ENCODE assay signal across 8 cellular contexts in genomic region chr19:1249990-1250298, GRCh38. TPM values are rescaled to one million over a fixed set of nuclear protein-coding genes. Genes with fewer than 3 reads are reported as not detected.
DNase-seq lines count a peak whose midpoint lies in the region; ATAC-seq and TF ChIP-seq lines count a peak whose summit lies in the region.

No MANE protein-coding gene starts in this region.

- peaks cover 15% of the 10 kb centered on the region for H3K4me1 Mint-ChIP-seq in activated naive CD8-positive, alpha-beta T cell (ENCODE audit: low read depth)

- H3K4me3 Mint-ChIP-seq in activated naive CD8-positive, alpha-beta T cell = peak overlapping the region; percentile 79

- H3K9me3 Mint-ChIP-seq in activated naive CD8-positive, alpha-beta T cell (ENCODE audit: low read depth) = no peaks in the 10 kb centered on the region

- no peaks in the 10 kb centered on the region for H3K36me3 Mint-ChIP-seq in activated naive CD8-positive, alpha-beta T cell

- no peak overlapping the region for H3K27ac ChIP-seq in iPS-20b (ENCODE audit: low read length)
- peak overlapping the region; percentile 80 to 100 (median 100) for H3K27ac ChIP-seq in stomach

- peak overlapping the region; percentile 68 for H3K27ac Mint-ChIP-seq in activated naive CD8-positive, alpha-beta T cell

- H3K9me3 ChIP-seq in iPS-20b (ENCODE audit: insufficient read depth, low read depth, low read length) (no peaks in the 10 kb centered on the region), stomach (no peaks in the 10 kb centered on the region)

- peak in 1 of 4 donors; percentile 64 for TF ChIP-seq POLR2A in stomach (IDR thresholded peaks at IDR 0.05)

- intact Hi-C loops in stomach (cut with DNase I; ENCODE audit: low total_unique reads) = no loop called here

- DNase-seq in stomach (no peak), kidney glomerular epithelial cell (lab: John Stamatoyannopoulos, UW) (no peak), epidermal melanocyte (ENCODE audit: insufficient read length, low spot score) (no peak), RPMI8226 (no peak)

- TF ChIP-seq CTCF in stomach (IDR thresholded peaks at IDR 0.05) = no peak

- ATAC-seq in HG03135 (IDR thresholded peaks at IDR 0.05; ENCODE audit: unreplicated experiment) (peak; percentile 0), GM21360 (IDR thresholded peaks at IDR 0.05; ENCODE audit: unreplicated experiment) (no peak)

- peak overlapping the region; percentile 71; the same call in 1 of the 2 replicates for H3K4me3 ChIP-seq in iPS-20b (ENCODE audit: low read length)
- H3K4me3 ChIP-seq in stomach = peak overlapping the region; percentile 68 to 94 (median 84)

- peaks cover 36% of the 10 kb centered on the region for H3K36me3 ChIP-seq in iPS-20b (ENCODE audit: insufficient read depth, low read depth, low read length)
- peaks cover 21 to 33% (median 27%) of the 10 kb centered on the region in 4 donors for H3K36me3 ChIP-seq in stomach

- no peaks in the 10 kb centered on the region for H3K27me3 Mint-ChIP-seq in activated naive CD8-positive, alpha-beta T cell

- peak overlapping the region; percentile 78; the same call in 1 of the 2 replicates for H3K9ac ChIP-seq in iPS-20b (ENCODE audit: low read depth, low read length)

- no peaks in the 10 kb centered on the region for H3K4me1 ChIP-seq in iPS-20b (ENCODE audit: insufficient read depth, low read length)
- peaks cover 61 to 74% (median 66%) of the 10 kb centered on the region in 4 donors for H3K4me1 ChIP-seq in stomach

- 0 to 3% (median 0%) methylated on average over 12 to 44 of the region's 45 CpGs for WGBS in stomach, 5 donors

- H3K27me3 ChIP-seq in iPS-20b (ENCODE audit: insufficient read depth, low read length) (no peaks in the 10 kb centered on the region), stomach (no peaks in the 10 kb centered on the region)

- no peak for TF ChIP-seq EP300 in stomach (IDR thresholded peaks at IDR 0.05)

RNA-seq across cellular contexts. Expression of gene MIDN, which starts 1.6 kb away (rescaled TPM):
- 100 to 1,000 TPM in 1 of 5 donors, 10 to 100 TPM in 4; 31.6 to 118 (median 54.6) TPM for total RNA-seq in stomach
- polyA plus RNA-seq in stomach = 10 to 100 TPM; 17.0 to 29.2 (median 21.0) TPM

RNA-seq across cellular contexts. Expression of gene ATP5F1D, which starts 8.4 kb away (rescaled TPM):
- total RNA-seq in stomach = 100 to 1,000 TPM in 2 of 5 donors, 10 to 100 TPM in 3; 26.4 to 905 (median 37.9) TPM
- polyA plus RNA-seq in stomach = 100 to 1,000 TPM; 355 to 508 (median 358) TPM

RNA-seq across cellular contexts. Expression of gene CBARP, which starts 12.1 kb away (rescaled TPM):
- total RNA-seq in stomach = 1 to 10 TPM in 2 of 5 donors, not detected in 3; 1.3 to 8.9 TPM
- polyA plus RNA-seq in stomach = under 1 TPM in 2 of 3 donors, not detected in 1; 0.19 to 0.28 TPM

RNA-seq across cellular contexts. Expression of gene CIRBP, which starts 19.2 kb away (rescaled TPM):
- total RNA-seq in stomach = 100 to 1,000 TPM; 250 to 520 (median 327) TPM
- 100 to 1,000 TPM; 307 to 686 (median 385) TPM for polyA plus RNA-seq in stomach

RNA-seq across cellular contexts. Expression of gene FAM174C, which starts 25.4 kb away (rescaled TPM):
- total RNA-seq in stomach = 100 to 1,000 TPM in 2 of 5 donors, 10 to 100 TPM in 2, 1 to 10 TPM in 1; 6.2 to 240 (median 23.7) TPM
- polyA plus RNA-seq in stomach = 100 to 1,000 TPM in 1 of 3 donors, 10 to 100 TPM in 2; 75.8 to 102 (median 80.3) TPM
